ENCODE assay signal across 17 cellular contexts in genomic region chr7:51013861-51014511, GRCh38.
"Had no signal": no experiment of that assay in that cellular context is flagged by ENCODE, and none has a peak within 500 bp of the region (broad histone marks: within the 10 kb centered on the region; RNA-seq: fewer than 3 reads in every experiment).

No MANE protein-coding gene starts in this region.

- H3K27ac ChIP-seq: body of pancreas, cardiac muscle cell, transverse colon, vagina had no signal

- H3K27me3 ChIP-seq: body of pancreas, cardiac muscle cell, transverse colon, vagina had no signal

- ATAC-seq: activated T-cell treated with anti-CD3 and anti-CD28 coated beads, Interleukin-2, amount 50 U/mL, for 72 hours; body of pancreas; stimulated activated naive B cell treated with anti-CD40 and anti-IgM and Interleukin-4, amounts not matched to agents 10 μg/mL and 1 μg/mL and 100 μg/mL, for 72 hours; WTC11 had no signal

- H3K36me3 ChIP-seq: cardiac muscle cell, transverse colon, vagina had no signal

- DNase-seq: activated effector memory CD4-positive, alpha-beta T cell treated with Interleukin-2 at 50 U/mL for 16 hours; activated naive CD4-positive, alpha-beta T cell treated with anti-CD3 and anti-CD28 coated beads for 36 hours; activated T-cell treated with anti-CD3 and anti-CD28 coated beads, Interleukin-2, amount 50 U/mL, for 72 hours; anterior cingulate cortex; body of pancreas; effector memory CD4-positive, alpha-beta T cell; foreskin melanocyte; mesenchymal stem cell; nephron progenitor cell; stimulated activated CD4-positive, alpha-beta T cell treated with anti-CD3 and anti-CD28 coated beads, Interleukin-2, amount 100 ng/mL, for 48 hours; stimulated activated CD8-positive, alpha-beta memory T cell treated with anti-CD3 and anti-CD28 coated beads, Interleukin-4, amount 100 ng/mL, for 48 hours; stimulated activated naive B cell treated with anti-CD40 and anti-IgM and Interleukin-4, amounts not matched to agents 10 μg/mL and 1 μg/mL and 100 μg/mL, for 72 hours; T1000; transverse colon had no signal

- H3K4me3 ChIP-seq: body of pancreas, cardiac muscle cell, transverse colon, vagina had no signal

- H3K9me3 ChIP-seq: body of pancreas, transverse colon, vagina had no signal
